In genomic region chr15:68208136-68208535, GRCh38 we compare ENCODE assay signal across 1 cellular context.
TF ChIP-seq lines count a peak whose summit lies in the region.

No MANE protein-coding gene starts in this region.

TF ChIP-seq in WTC11, 78 proteins besides CTCF, POLR2A, EP300 and RAD21 (continued from another document):
- TF ChIP-seq STAT6 (CRISPR knock-in tag; conservative IDR thresholded peaks at IDR 0.05; ENCODE audit: low read depth) (no peak), EMX1 (CRISPR knock-in tag; IDR thresholded peaks at IDR 0.05) (no peak), NR1H2 (CRISPR knock-in tag; IDR thresholded peaks at IDR 0.05) (no peak)
